In genomic region chr18:73544618-73545017, GRCh38 we compare ENCODE assay signal across 25 cellular contexts.
"Had no signal": no experiment of that assay in that cellular context is flagged by ENCODE, and none has a peak within 500 bp of the region (broad histone marks: within the 10 kb centered on the region; RNA-seq: fewer than 3 reads in every experiment).

No MANE protein-coding gene starts in this region.

- H3K9me3 Mint-ChIP-seq: stimulated activated memory B cell treated with anti-CD40 and anti-IgM and Interleukin-4, amounts not matched to agents 10 μg/mL and 1 μg/mL and 100 μg/mL, for 72 hours had no signal

- H3K4me3 ChIP-seq: left ventricle myocardium inferior, lung, mucosa of descending colon, ovary, prostate gland, sigmoid colon, stomach, testis, thyroid gland, transverse colon, upper lobe of left lung, vagina had no signal

- H3K4me1 ChIP-seq: left ventricle myocardium inferior, prostate gland, sigmoid colon, stomach, testis, thyroid gland, transverse colon, upper lobe of left lung, vagina had no signal

- H3K27me3 Mint-ChIP-seq: naive thymus-derived CD4-positive, alpha-beta T cell; natural killer cell treated with Interleukin-12 subunit alpha and Interleukin-12 subunit beta and Interleukin-15 and Interleukin-18, amount 100 ng/mL, for 72 hours; stimulated activated memory B cell treated with anti-CD40 and anti-IgM and Interleukin-4, amounts not matched to agents 10 μg/mL and 1 μg/mL and 100 μg/mL, for 72 hours had no signal

- H3K27ac Mint-ChIP-seq: naive thymus-derived CD4-positive, alpha-beta T cell; natural killer cell treated with Interleukin-12 subunit alpha and Interleukin-12 subunit beta and Interleukin-15 and Interleukin-18, amount 100 ng/mL, for 72 hours; stimulated activated memory B cell treated with anti-CD40 and anti-IgM and Interleukin-4, amounts not matched to agents 10 μg/mL and 1 μg/mL and 100 μg/mL, for 72 hours had no signal

- H3K36me3 Mint-ChIP-seq: naive thymus-derived CD4-positive, alpha-beta T cell; stimulated activated memory B cell treated with anti-CD40 and anti-IgM and Interleukin-4, amounts not matched to agents 10 μg/mL and 1 μg/mL and 100 μg/mL, for 72 hours had no signal

- H3K36me3 ChIP-seq: left ventricle myocardium inferior, ovary, prostate gland, sigmoid colon, stomach, thyroid gland, transverse colon, upper lobe of left lung, vagina had no signal

- H3K4me1 Mint-ChIP-seq: naive thymus-derived CD4-positive, alpha-beta T cell; stimulated activated memory B cell treated with anti-CD40 and anti-IgM and Interleukin-4, amounts not matched to agents 10 μg/mL and 1 μg/mL and 100 μg/mL, for 72 hours had no signal

- H3K4me3 Mint-ChIP-seq: naive thymus-derived CD4-positive, alpha-beta T cell; natural killer cell treated with Interleukin-12 subunit alpha and Interleukin-12 subunit beta and Interleukin-15 and Interleukin-18, amount 100 ng/mL, for 72 hours; stimulated activated memory B cell treated with anti-CD40 and anti-IgM and Interleukin-4, amounts not matched to agents 10 μg/mL and 1 μg/mL and 100 μg/mL, for 72 hours had no signal

- H3K9me3 ChIP-seq: left ventricle myocardium inferior, mucosa of descending colon, ovary, prostate gland, sigmoid colon, stomach, testis, thyroid gland, transverse colon, upper lobe of left lung, vagina had no signal

- ATAC-seq: mucosa of descending colon; naive thymus-derived CD4-positive, alpha-beta T cell; natural killer cell treated with Interleukin-12 subunit alpha and Interleukin-12 subunit beta and Interleukin-15 and Interleukin-18, amount 100 ng/mL, for 72 hours; right cardiac atrium; stimulated activated memory B cell treated with anti-CD40 and anti-IgM and Interleukin-4, amounts not matched to agents 10 μg/mL and 1 μg/mL and 100 μg/mL, for 72 hours had no signal

- H3K27ac ChIP-seq: left ventricle myocardium inferior, ovary, prostate gland, sigmoid colon, stomach, testis, thyroid gland, transverse colon, upper lobe of left lung, vagina had no signal

- DNase-seq: islet precursor cell; left ventricle myocardium inferior; midbrain; mucosa of descending colon; naive thymus-derived CD4-positive, alpha-beta T cell; ovary; retina; right cardiac atrium; sigmoid colon; small intestine; stimulated activated CD4-positive, alpha-beta T cell treated with anti-CD3 and anti-CD28 coated beads, Interleukin-1b, Interleukin-23, amount 100 ng/mL, for 48 hours; stimulated activated CD4-positive, alpha-beta T cell treated with anti-CD3 and anti-CD28 coated beads, Interleukin-2, amount 100 ng/mL, for 48 hours; stimulated activated CD4-positive, alpha-beta T cell treated with anti-CD3 and anti-CD28 coated beads, Interleukin-4, amount 100 ng/mL, for 4 hours; stimulated activated CD8-positive, alpha-beta memory T cell treated with anti-CD3 and anti-CD28 coated beads, Interleukin-4, amount 100 ng/mL, for 48 hours; stimulated activated naive CD4-positive, alpha-beta T cell treated with Interleukin-2 at 50 U/mL for 16 hours; stomach; testis; thyroid gland; transverse colon; upper lobe of left lung had no signal

- H3K27me3 ChIP-seq: ovary, sigmoid colon, stomach, testis, thyroid gland, transverse colon, upper lobe of left lung, vagina had no signal
